ENCODE assay signal across 35 cellular contexts in the genomic region with DNA sequence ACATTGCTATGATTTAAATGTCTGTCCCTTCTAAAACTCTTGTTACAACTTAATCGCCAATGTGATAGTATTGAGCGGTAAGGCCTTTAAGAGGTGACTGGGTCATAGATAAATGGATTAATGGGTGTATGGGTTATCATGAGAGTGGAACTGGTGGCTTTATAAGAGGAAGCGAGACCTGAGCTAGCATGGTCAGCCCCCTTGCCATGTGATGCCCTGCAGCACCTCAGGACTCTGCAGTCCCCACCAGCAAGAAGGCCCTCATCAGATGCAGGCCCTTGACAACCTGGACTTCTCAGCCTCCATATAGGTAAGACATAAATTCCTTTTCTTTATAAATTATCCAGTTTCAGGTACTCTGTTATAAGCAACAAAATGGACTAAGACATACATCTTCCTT.
"Had no signal": no experiment of that assay in that cellular context is flagged by ENCODE, and none has a peak within 500 bp of the region (broad histone marks: within the 10 kb centered on the region; RNA-seq: fewer than 3 reads in every experiment).

No MANE protein-coding gene starts in this region.

- DNase-seq: activated B cell treated with CpG ODN at 0.5 μM for 24 hours; activated CD4-positive, alpha-beta memory T cell treated with anti-CD3 and anti-CD28 coated beads for 36 hours; activated CD4-positive, alpha-beta T cell treated with anti-CD3 and anti-CD28 coated beads for 4 hours; activated CD4-positive, alpha-beta T cell treated with anti-CD3 and anti-CD28 coated beads, Interleukin-2, amount 10 ng/mL, durations not matched to agents 24 days and 14 days; activated CD4-positive, alpha-beta T cell treated with anti-CD3 and anti-CD28 coated beads, Interleukin-2, amount 50 U/mL, for 1 hour; activated CD4-positive, alpha-beta T cell treated with anti-CD3 and anti-CD28 coated beads, Interleukin-2, amount 50 U/mL, for 4 hours; activated CD4-positive, CD25-positive, alpha-beta regulatory T cell treated with anti-CD3 and anti-CD28 coated beads, Interleukin-2, amount 50 U/mL, for 72 hours; activated CD8-positive, alpha-beta memory T cell treated with anti-CD3 and anti-CD28 coated beads, Interleukin-2, amount 50 U/mL, for 4 hours; activated CD8-positive, alpha-beta T cell treated with anti-CD3 and anti-CD28 coated beads for 36 hours; activated effector memory CD4-positive, alpha-beta T cell treated with anti-CD3 and anti-CD28 coated beads, Interleukin-2, amount 50 U/mL, for 16 hours; activated gamma-delta T cell treated with Interleukin-2 at 50 U/mL for 16 hours; activated naive CD4-positive, alpha-beta T cell; activated naive CD4-positive, alpha-beta T cell treated with anti-CD3 and anti-CD28 coated beads for 36 hours; activated naive CD4-positive, alpha-beta T cell treated with anti-CD3 and anti-CD28 coated beads, Interleukin-2, amount 50 U/mL, for 16 hours; activated naive CD8-positive, alpha-beta T cell treated with anti-CD3 and anti-CD28 coated beads for 36 hours; activated T-cell treated with anti-CD3 and anti-CD28 coated beads for 4 hours; activated T-cell treated with anti-CD3 and anti-CD28 coated beads, Interleukin-2, amount 50 U/mL, for 1 hour; activated T-cell treated with anti-CD3 and anti-CD28 coated beads, Interleukin-2, amount 50 U/mL, for 4 hours; activated T-cell treated with anti-CD3 and anti-CD28 coated beads, Interleukin-2, amount 50 U/mL, for 72 hours; amniotic stem cell; aorta; body of pancreas; caudate nucleus; SW 1271; T-helper 1 cell; T-helper 9 cell had no signal

- H3K36me3 ChIP-seq: adrenal gland, cardiac muscle cell had no signal

- ATAC-seq: activated CD8-positive, alpha-beta T cell treated with anti-CD3 and anti-CD28 coated beads for 36 hours; activated T-cell treated with anti-CD3 and anti-CD28 coated beads, Interleukin-2, amount 50 U/mL, for 4 hours; activated T-cell treated with anti-CD3 and anti-CD28 coated beads, Interleukin-2, amount 50 U/mL, for 72 hours; activated T-helper 17 cell treated with anti-CD3 and anti-CD28 coated beads, Interleukin-2, amount 50 U/mL, for 72 hours; body of pancreas had no signal

- H3K27ac ChIP-seq: adrenal gland, body of pancreas, cardiac muscle cell, VCaP had no signal

- H3K27me3 ChIP-seq: adrenal gland, body of pancreas, cardiac muscle cell had no signal

- H3K9me3 ChIP-seq: adrenal gland, body of pancreas had no signal

- H3K9me3 Mint-ChIP-seq: activated B cell treated with CpG ODN at 0.5 μM for 24 hours; activated CD4-positive, alpha-beta memory T cell treated with anti-CD3 and anti-CD28 coated beads for 36 hours; activated CD4-positive, alpha-beta T cell treated with anti-CD3 and anti-CD28 coated beads, Interleukin-2, amount 10 ng/mL, durations not matched to agents 24 days and 14 days; activated CD8-positive, alpha-beta T cell treated with anti-CD3 and anti-CD28 coated beads for 36 hours; activated naive CD4-positive, alpha-beta T cell treated with anti-CD3 and anti-CD28 coated beads for 36 hours; activated naive CD8-positive, alpha-beta T cell treated with anti-CD3 and anti-CD28 coated beads for 36 hours; activated T-cell treated with anti-CD3 and anti-CD28 coated beads, Interleukin-2, amount 50 U/mL, for 4 hours; activated T-cell treated with anti-CD3 and anti-CD28 coated beads, Interleukin-2, amount 50 U/mL, for 72 hours; activated T-helper 1 cell treated with anti-CD3 and anti-CD28 coated beads, Interleukin-12 subunit alpha, Interleukin-12 subunit beta, Interleukin-2, Interleukin-4 antibody, amounts not matched to agents 30 ng/mL and 10 ng/mL and 1 ng/mL, durations not matched to agents 14 hours and 24 hours and 36 hours; activated T-helper 17 cell treated with anti-CD3 and anti-CD28 coated beads, Interleukin-2, amount 50 U/mL, for 72 hours; T-helper 1 cell treated with Interleukin-12 subunit alpha and Interleukin-12 subunit beta and Interleukin-4 antibody, amounts not matched to agents 30 μg/mL and 1 μg/mL, for 36 hours had no signal

- H3K27ac Mint-ChIP-seq: activated B cell treated with CpG ODN at 0.5 μM for 24 hours; activated CD4-positive, alpha-beta memory T cell treated with anti-CD3 and anti-CD28 coated beads for 36 hours; activated CD4-positive, alpha-beta T cell treated with anti-CD3 and anti-CD28 coated beads, Interleukin-2, amount 10 ng/mL, durations not matched to agents 24 days and 14 days; activated CD8-positive, alpha-beta T cell treated with anti-CD3 and anti-CD28 coated beads for 36 hours; activated naive CD4-positive, alpha-beta T cell treated with anti-CD3 and anti-CD28 coated beads for 36 hours; activated naive CD8-positive, alpha-beta T cell treated with anti-CD3 and anti-CD28 coated beads for 36 hours; activated T-cell treated with anti-CD3 and anti-CD28 coated beads, Interleukin-2, amount 50 U/mL, for 72 hours; activated T-helper 1 cell treated with anti-CD3 and anti-CD28 coated beads, Interleukin-12 subunit alpha, Interleukin-12 subunit beta, Interleukin-2, Interleukin-4 antibody, amounts not matched to agents 30 ng/mL and 10 ng/mL and 1 ng/mL, durations not matched to agents 14 hours and 24 hours and 36 hours had no signal

- H3K27me3 Mint-ChIP-seq: activated B cell treated with CpG ODN at 0.5 μM for 24 hours; activated CD4-positive, alpha-beta memory T cell treated with anti-CD3 and anti-CD28 coated beads for 36 hours; activated CD4-positive, alpha-beta T cell treated with anti-CD3 and anti-CD28 coated beads, Interleukin-2, amount 10 ng/mL, durations not matched to agents 24 days and 14 days; activated CD8-positive, alpha-beta T cell treated with anti-CD3 and anti-CD28 coated beads for 36 hours; activated naive CD8-positive, alpha-beta T cell treated with anti-CD3 and anti-CD28 coated beads for 36 hours; activated T-helper 17 cell treated with anti-CD3 and anti-CD28 coated beads, Interleukin-2, amount 50 U/mL, for 72 hours had no signal

- H3K4me3 ChIP-seq: adrenal gland, body of pancreas, cardiac muscle cell had no signal

- FAIRE-seq: astrocyte, bronchial epithelial cell, TTC549 had no signal

- H3K4me3 Mint-ChIP-seq: activated B cell treated with CpG ODN at 0.5 μM for 24 hours; activated CD4-positive, alpha-beta memory T cell treated with anti-CD3 and anti-CD28 coated beads for 36 hours; activated CD4-positive, alpha-beta T cell treated with anti-CD3 and anti-CD28 coated beads, Interleukin-2, amount 10 ng/mL, durations not matched to agents 24 days and 14 days; activated CD8-positive, alpha-beta T cell treated with anti-CD3 and anti-CD28 coated beads for 36 hours; activated naive CD4-positive, alpha-beta T cell treated with anti-CD3 and anti-CD28 coated beads for 36 hours; activated naive CD8-positive, alpha-beta T cell treated with anti-CD3 and anti-CD28 coated beads for 36 hours; activated T-cell treated with anti-CD3 and anti-CD28 coated beads, Interleukin-2, amount 50 U/mL, for 4 hours; activated T-cell treated with anti-CD3 and anti-CD28 coated beads, Interleukin-2, amount 50 U/mL, for 72 hours; activated T-helper 1 cell treated with anti-CD3 and anti-CD28 coated beads, Interleukin-12 subunit alpha, Interleukin-12 subunit beta, Interleukin-2, Interleukin-4 antibody, amounts not matched to agents 30 ng/mL and 10 ng/mL and 1 ng/mL, durations not matched to agents 14 hours and 24 hours and 36 hours; activated T-helper 17 cell treated with anti-CD3 and anti-CD28 coated beads, Interleukin-2, amount 50 U/mL, for 72 hours; T-helper 1 cell treated with Interleukin-12 subunit alpha and Interleukin-12 subunit beta and Interleukin-4 antibody, amounts not matched to agents 30 μg/mL and 1 μg/mL, for 36 hours had no signal
